1 cellular context compared by ENCODE assay signal in the genomic region with DNA sequence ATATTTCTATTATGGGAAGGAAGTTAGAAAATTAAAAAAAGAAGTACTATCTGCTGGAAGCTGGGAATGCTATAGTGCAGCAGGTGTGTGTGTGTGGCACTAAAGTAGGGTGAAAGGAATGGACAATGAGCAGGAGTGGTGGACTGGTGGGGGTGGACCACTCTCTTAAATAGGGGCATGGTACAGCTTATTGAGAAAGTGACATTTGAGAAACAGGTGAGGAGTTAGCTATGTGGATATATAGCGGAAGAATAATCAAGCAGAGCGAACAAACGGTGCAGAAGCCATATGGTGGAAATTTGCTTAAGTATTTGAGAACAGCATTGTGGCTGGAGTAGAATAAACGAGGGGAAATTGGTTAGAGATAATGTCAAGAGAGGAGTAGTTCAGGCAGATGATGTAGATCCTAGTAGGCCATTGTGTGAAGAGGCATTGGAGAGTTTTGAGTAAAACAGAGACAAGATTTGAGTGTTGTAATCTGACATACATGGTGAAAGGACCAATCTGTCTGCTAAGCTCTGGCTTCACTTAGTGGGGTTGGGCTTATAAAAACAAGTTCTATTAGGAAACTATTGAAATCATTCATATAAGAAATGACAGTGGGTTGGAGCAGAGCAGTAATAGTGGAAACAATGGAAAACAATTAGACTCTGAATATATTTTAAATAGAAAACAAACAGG.
TF ChIP-seq lines count a peak whose summit lies in the region.

No MANE protein-coding gene starts in this region.

TF ChIP-seq in K562, 482 proteins besides CTCF, POLR2A, EP300 and RAD21 (continued from another document and continues in another):
- TF ChIP-seq ZNF174 (CRISPR knock-in tag; IDR thresholded peaks at IDR 0.05) (0 out of 2 replicates have a peak, but pooled peaks have one; percentile 31), ZBTB17 (CRISPR knock-in tag; IDR thresholded peaks at IDR 0.05) (0 out of 2 replicates have a peak, but pooled peaks have one; percentile 29), KLF6 (CRISPR knock-in tag; IDR thresholded peaks at IDR 0.05; ENCODE audit: borderline replicate concordance) (peak; percentile 33; the same call in 1 of the 2 replicates), FOXK2 (conservative IDR thresholded peaks at IDR 0.05 in 1 of 2, IDR thresholded peaks at IDR 0.05 in 1 of 2; ENCODE audit: low read depth in 2 of 2) (0 out of 4 replicates have a peak, but pooled peaks of 1 of the 2 experiments have one; percentile 11), TARDBP (IDR thresholded peaks at IDR 0.05) (0 out of 2 replicates have a peak, but pooled peaks have one; percentile 1), ZNF311 (CRISPR knock-in tag; IDR thresholded peaks at IDR 0.05) (peak; percentile 30; the same call in 1 of the 2 replicates), SMARCA5 (IDR thresholded peaks at IDR 0.05) (0 out of 2 replicates have a peak, but pooled peaks have one; percentile 41), NFRKB (IDR thresholded peaks at IDR 0.05; ENCODE audit: low read depth) (peak; percentile 81), MAFK (IDR thresholded peaks at IDR 0.05; ENCODE audit: low read length) (no peak), NUFIP1 (IDR thresholded peaks at IDR 0.05; ENCODE audit: partially characterized antibody) (peak; percentile 22), NR4A1 (CRISPR knock-in tag; IDR thresholded peaks at IDR 0.05) (no peak), NR4A1 (tag; IDR thresholded peaks at IDR 0.05) (0 out of 2 replicates have a peak, but pooled peaks have one; percentile 60), BRD9 (IDR thresholded peaks at IDR 0.05; ENCODE audit: low read depth, partially characterized antibody) (peak; percentile 15), ELF4 (CRISPR knock-in tag; IDR thresholded peaks at IDR 0.05) (peak; percentile 48; the same call in 1 of the 2 replicates), E2F3 (CRISPR knock-in tag; IDR thresholded peaks at IDR 0.05) (peak; percentile 25; the same call in 1 of the 2 replicates), POLR2B (IDR thresholded peaks at IDR 0.05; ENCODE audit: low read depth, partially characterized antibody) (peak; percentile 12), BCOR (IDR thresholded peaks at IDR 0.05) (no peak), SRSF9 (IDR thresholded peaks at IDR 0.05; ENCODE audit: borderline replicate concordance, low read depth, low read length) (no peak), ERF (CRISPR knock-in tag; IDR thresholded peaks at IDR 0.05) (peak; percentile 81; the same call in 1 of the 2 replicates), CBFA2T2 (conservative IDR thresholded peaks at IDR 0.05) (no peak), GATAD2A (IDR thresholded peaks at IDR 0.05) (no peak), EHMT2 (IDR thresholded peaks at IDR 0.05) (0 out of 2 replicates have a peak, but pooled peaks have one; percentile 8)
- TF ChIP-seq, protein P1, sequence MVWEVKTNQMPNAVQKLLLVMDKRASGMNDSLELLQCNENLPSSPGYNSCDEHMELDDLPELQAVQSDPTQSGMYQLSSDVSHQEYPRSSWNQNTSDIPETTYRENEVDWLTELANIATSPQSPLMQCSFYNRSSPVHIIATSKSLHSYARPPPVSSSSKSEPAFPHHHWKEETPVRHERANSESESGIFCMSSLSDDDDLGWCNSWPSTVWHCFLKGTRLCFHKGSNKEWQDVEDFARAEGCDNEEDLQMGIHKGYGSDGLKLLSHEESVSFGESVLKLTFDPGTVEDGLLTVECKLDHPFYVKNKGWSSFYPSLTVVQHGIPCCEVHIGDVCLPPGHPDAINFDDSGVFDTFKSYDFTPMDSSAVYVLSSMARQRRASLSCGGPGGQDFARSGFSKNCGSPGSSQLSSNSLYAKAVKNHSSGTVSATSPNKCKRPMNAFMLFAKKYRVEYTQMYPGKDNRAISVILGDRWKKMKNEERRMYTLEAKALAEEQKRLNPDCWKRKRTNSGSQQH (CRISPR knock-in tag; IDR thresholded peaks at IDR 0.05), result 0 out of 2 replicates have a peak, but pooled peaks have one; percentile 48
- TF ChIP-seq, protein P2, sequence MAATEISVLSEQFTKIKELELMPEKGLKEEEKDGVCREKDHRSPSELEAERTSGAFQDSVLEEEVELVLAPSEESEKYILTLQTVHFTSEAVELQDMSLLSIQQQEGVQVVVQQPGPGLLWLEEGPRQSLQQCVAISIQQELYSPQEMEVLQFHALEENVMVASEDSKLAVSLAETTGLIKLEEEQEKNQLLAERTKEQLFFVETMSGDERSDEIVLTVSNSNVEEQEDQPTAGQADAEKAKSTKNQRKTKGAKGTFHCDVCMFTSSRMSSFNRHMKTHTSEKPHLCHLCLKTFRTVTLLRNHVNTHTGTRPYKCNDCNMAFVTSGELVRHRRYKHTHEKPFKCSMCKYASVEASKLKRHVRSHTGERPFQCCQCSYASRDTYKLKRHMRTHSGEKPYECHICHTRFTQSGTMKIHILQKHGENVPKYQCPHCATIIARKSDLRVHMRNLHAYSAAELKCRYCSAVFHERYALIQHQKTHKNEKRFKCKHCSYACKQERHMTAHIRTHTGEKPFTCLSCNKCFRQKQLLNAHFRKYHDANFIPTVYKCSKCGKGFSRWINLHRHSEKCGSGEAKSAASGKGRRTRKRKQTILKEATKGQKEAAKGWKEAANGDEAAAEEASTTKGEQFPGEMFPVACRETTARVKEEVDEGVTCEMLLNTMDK (IDR thresholded peaks at IDR 0.05; ENCODE audit: borderline replicate concordance, insufficient read depth, low read depth, low read length, poor library complexity, severe bottlenecking), result no peak
- TF ChIP-seq, protein P3, sequence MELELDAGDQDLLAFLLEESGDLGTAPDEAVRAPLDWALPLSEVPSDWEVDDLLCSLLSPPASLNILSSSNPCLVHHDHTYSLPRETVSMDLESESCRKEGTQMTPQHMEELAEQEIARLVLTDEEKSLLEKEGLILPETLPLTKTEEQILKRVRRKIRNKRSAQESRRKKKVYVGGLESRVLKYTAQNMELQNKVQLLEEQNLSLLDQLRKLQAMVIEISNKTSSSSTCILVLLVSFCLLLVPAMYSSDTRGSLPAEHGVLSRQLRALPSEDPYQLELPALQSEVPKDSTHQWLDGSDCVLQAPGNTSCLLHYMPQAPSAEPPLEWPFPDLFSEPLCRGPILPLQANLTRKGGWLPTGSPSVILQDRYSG (tag; conservative IDR thresholded peaks at IDR 0.05; ENCODE audit: low read depth), result peak; percentile 79; the same call in 1 of the 2 replicates
- TF ChIP-seq, protein P4, sequence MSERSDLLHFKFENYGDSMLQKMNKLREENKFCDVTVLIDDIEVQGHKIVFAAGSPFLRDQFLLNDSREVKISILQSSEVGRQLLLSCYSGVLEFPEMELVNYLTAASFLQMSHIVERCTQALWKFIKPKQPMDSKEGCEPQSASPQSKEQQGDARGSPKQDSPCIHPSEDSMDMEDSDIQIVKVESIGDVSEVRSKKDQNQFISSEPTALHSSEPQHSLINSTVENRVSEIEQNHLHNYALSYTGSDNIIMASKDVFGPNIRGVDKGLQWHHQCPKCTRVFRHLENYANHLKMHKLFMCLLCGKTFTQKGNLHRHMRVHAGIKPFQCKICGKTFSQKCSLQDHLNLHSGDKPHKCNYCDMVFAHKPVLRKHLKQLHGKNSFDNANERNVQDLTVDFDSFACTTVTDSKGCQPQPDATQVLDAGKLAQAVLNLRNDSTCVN (CRISPR knock-in tag; IDR thresholded peaks at IDR 0.05), result 0 out of 2 replicates have a peak, but pooled peaks have one; percentile 32
- TF ChIP-seq, protein P5, sequence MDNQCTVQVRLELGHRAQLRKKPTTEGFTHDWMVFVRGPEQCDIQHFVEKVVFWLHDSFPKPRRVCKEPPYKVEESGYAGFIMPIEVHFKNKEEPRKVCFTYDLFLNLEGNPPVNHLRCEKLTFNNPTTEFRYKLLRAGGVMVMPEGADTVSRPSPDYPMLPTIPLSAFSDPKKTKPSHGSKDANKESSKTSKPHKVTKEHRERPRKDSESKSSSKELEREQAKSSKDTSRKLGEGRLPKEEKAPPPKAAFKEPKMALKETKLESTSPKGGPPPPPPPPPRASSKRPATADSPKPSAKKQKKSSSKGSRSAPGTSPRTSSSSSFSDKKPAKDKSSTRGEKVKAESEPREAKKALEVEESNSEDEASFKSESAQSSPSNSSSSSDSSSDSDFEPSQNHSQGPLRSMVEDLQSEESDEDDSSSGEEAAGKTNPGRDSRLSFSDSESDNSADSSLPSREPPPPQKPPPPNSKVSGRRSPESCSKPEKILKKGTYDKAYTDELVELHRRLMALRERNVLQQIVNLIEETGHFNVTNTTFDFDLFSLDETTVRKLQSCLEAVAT (IDR thresholded peaks at IDR 0.05), result peak; percentile 4 to 93; a peak in 3 of 4 replicates
- TF ChIP-seq, protein P6, sequence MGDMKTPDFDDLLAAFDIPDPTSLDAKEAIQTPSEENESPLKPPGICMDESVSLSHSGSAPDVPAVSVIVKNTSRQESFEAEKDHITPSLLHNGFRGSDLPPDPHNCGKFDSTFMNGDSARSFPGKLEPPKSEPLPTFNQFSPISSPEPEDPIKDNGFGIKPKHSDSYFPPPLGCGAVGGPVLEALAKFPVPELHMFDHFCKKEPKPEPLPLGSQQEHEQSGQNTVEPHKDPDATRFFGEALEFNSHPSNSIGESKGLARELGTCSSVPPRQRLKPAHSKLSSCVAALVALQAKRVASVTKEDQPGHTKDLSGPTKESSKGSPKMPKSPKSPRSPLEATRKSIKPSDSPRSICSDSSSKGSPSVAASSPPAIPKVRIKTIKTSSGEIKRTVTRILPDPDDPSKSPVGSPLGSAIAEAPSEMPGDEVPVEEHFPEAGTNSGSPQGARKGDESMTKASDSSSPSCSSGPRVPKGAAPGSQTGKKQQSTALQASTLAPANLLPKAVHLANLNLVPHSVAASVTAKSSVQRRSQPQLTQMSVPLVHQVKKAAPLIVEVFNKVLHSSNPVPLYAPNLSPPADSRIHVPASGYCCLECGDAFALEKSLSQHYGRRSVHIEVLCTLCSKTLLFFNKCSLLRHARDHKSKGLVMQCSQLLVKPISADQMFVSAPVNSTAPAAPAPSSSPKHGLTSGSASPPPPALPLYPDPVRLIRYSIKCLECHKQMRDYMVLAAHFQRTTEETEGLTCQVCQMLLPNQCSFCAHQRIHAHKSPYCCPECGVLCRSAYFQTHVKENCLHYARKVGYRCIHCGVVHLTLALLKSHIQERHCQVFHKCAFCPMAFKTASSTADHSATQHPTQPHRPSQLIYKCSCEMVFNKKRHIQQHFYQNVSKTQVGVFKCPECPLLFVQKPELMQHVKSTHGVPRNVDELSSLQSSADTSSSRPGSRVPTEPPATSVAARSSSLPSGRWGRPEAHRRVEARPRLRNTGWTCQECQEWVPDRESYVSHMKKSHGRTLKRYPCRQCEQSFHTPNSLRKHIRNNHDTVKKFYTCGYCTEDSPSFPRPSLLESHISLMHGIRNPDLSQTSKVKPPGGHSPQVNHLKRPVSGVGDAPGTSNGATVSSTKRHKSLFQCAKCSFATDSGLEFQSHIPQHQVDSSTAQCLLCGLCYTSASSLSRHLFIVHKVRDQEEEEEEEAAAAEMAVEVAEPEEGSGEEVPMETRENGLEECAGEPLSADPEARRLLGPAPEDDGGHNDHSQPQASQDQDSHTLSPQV (IDR thresholded peaks at IDR 0.05), result peak; percentile 70
